In genomic region chr5:59464969-59465368, GRCh38 we compare ENCODE assay signal across 21 cellular contexts.
DNase-seq lines count a peak whose midpoint lies in the region; ATAC-seq, FAIRE-seq and TF ChIP-seq lines count a peak whose summit lies in the region.
"Had no signal": no experiment of that assay in that cellular context is flagged by ENCODE, and none has a peak within 500 bp of the region (broad histone marks: within the 10 kb centered on the region; RNA-seq: fewer than 3 reads in every experiment).

No MANE protein-coding gene starts in this region.

- H3K9ac ChIP-seq in kidney (ENCODE audit: low read length in 2 of 2) (peak overlapping the region in 1 of 2 donors; percentile 3), mammary epithelial cell (ENCODE audit: insufficient read depth, low read length) (no peak overlapping the region)
- H3K9ac ChIP-seq: BLaER1 treated with 17β-estradiol and CSF1 and Interleukin-3, amounts not matched to agents 10 nM and 100 nM had no signal

- intact Hi-C loops in kidney (cut with DNase I) (no loop called here), psoas muscle (cut with DNase I) (no loop called here), mammary epithelial cell (cut with micrococcal nuclease) (no loop called here)

- in situ Hi-C loops in ACHN (cut with HindIII; ENCODE audit: low pct_ligation_motif_present, low pct_unique_long_range_greater_than_20kb, low sequenced_read_pairs) (no loop called here), mammary epithelial cell (cut with MboI; ENCODE audit: low sequenced_read_pairs in 2 of 2) (no loop called here)

- no peak overlapping the region for H2AFZ ChIP-seq in mammary epithelial cell (ENCODE audit: low read depth, low read length)
- H2AFZ ChIP-seq: GM23338 had no signal

- peak; percentile 22 for DNase-seq in NCI-H82 (lab: John Stamatoyannopoulos, UW)
- DNase-seq in NCI-H82 treated with DMSO at 0.1 percent for 48 hours (lab: John Stamatoyannopoulos, UW; ENCODE audit: unreplicated experiment), result no peak
- no peak for DNase-seq in HTR-8/SVneo (ENCODE audit: insufficient read length, low spot score)
- DNase-seq in kidney, result no peak
- DNase-seq in psoas muscle, result no peak
- no peak for DNase-seq in ACHN
- DNase-seq in activated CD4-positive, alpha-beta T cell treated with anti-CD3 and anti-CD28 coated beads, Interleukin-2, amount 50 U/mL, for 48 hours, result no peak
- no peak for DNase-seq in mammary epithelial cell
- DNase-seq: AML-193; BE2C; CD4-positive, alpha-beta T cell; CD8-positive, alpha-beta memory T cell; DMS53; DMS79 treated with DMSO at 0.1 percent for 48 hours; GF-D8 had no signal

- dilution Hi-C loops in mammary epithelial cell (cut with HindIII; ENCODE audit: low sequenced_read_pairs), result no loop called here

- peak in 3 of 4 donors; percentile 22 to 41 (median 33) for ATAC-seq in psoas muscle
- ATAC-seq: GM23338 had no signal

- peak overlapping the region; percentile 13 to 70 for H3K27ac ChIP-seq in kidney (ENCODE audit: low read depth in 2 of 2, low read length in 2 of 2)
- H3K27ac ChIP-seq in psoas muscle, result no peak overlapping the region
- H3K27ac ChIP-seq in mammary epithelial cell (ENCODE audit: insufficient read depth, low read depth, low read length), result no peak overlapping the region
- H3K27ac ChIP-seq: BLaER1 treated with 17β-estradiol and CSF1 and Interleukin-3, amounts not matched to agents 10 nM and 100 nM had no signal

- FAIRE-seq in HTR-8/SVneo (lab: Jason Lieb, UNC) (peak; percentile 55), kidney (lab: Jason Lieb, UNC) (no peak)
- FAIRE-seq: GM12891, GM18507, H54 had no signal

- TF ChIP-seq CTCF in kidney (IDR thresholded peaks at IDR 0.05; ENCODE audit: borderline replicate concordance, extremely low read depth, insufficient read depth), result no peak
- TF ChIP-seq CTCF in psoas muscle (IDR thresholded peaks at IDR 0.05), result no peak
- TF ChIP-seq CTCF in mammary epithelial cell (conservative IDR thresholded peaks at IDR 0.05 in 1 of 2, IDR thresholded peaks at IDR 0.05 in 1 of 2; ENCODE audit: extremely low read depth in 1 of 2, insufficient read depth in 1 of 2, low read depth in 1 of 2, low read length in 2 of 2), result no peak

- H3K79me2 ChIP-seq in mammary epithelial cell (ENCODE audit: insufficient read depth, low read length), result no peaks in the 10 kb centered on the region

- no peaks in the 10 kb centered on the region for H3K36me3 ChIP-seq in kidney (ENCODE audit: control insufficient read depth in 1 of 2, insufficient read depth in 2 of 2, low read length in 2 of 2)
- H3K36me3 ChIP-seq in psoas muscle (ENCODE audit: insufficient read depth in 1 of 2, low read depth in 1 of 2), result no peaks in the 10 kb centered on the region
- no peaks in the 10 kb centered on the region for H3K36me3 ChIP-seq in mammary epithelial cell (ENCODE audit: insufficient read depth, low read length)
- H3K36me3 ChIP-seq: BE2C; BLaER1 treated with 17β-estradiol and CSF1 and Interleukin-3, amounts not matched to agents 10 nM and 100 nM; HAP-1 had no signal

- no peak overlapping the region for H3K4me2 ChIP-seq in mammary epithelial cell (ENCODE audit: insufficient read depth, low read depth, low read length)
- H3K4me2 ChIP-seq: BLaER1 treated with 17β-estradiol and CSF1 and Interleukin-3, amounts not matched to agents 10 nM and 100 nM; GM23338 had no signal

- H3K27me3 ChIP-seq in psoas muscle (ENCODE audit: insufficient read depth in 3 of 3, low read length in 2 of 3) (no peaks in the 10 kb centered on the region), mammary epithelial cell (ENCODE audit: insufficient read depth, low read length) (no peaks in the 10 kb centered on the region)
- H3K27me3 ChIP-seq: BE2C; BLaER1 treated with 17β-estradiol and CSF1 and Interleukin-3, amounts not matched to agents 10 nM and 100 nM had no signal

- no peaks in the 10 kb centered on the region for H4K20me1 ChIP-seq in mammary epithelial cell (ENCODE audit: insufficient read depth, low read length)
- H4K20me1 ChIP-seq: BLaER1 treated with 17β-estradiol and CSF1 and Interleukin-3, amounts not matched to agents 10 nM and 100 nM had no signal

- 83 to 91% (median 83%) methylated on average over 3 of the region's 3 CpGs for WGBS in psoas muscle, 3 donors
- 100% methylated on average over 3 of the region's 3 CpGs for WGBS in mammary epithelial cell (ENCODE audit: low coverage, missing lambda C conversion rate)

- H3K4me3 ChIP-seq in kidney (ENCODE audit: low read length in 2 of 2) (peak overlapping the region; percentile 4 to 30), psoas muscle (no peak overlapping the region), mammary epithelial cell (replicated peaks in 1 of 3; ENCODE audit: insufficient read depth in 1 of 3, low read depth in 2 of 3, low read length in 3 of 3) (no peak overlapping the region)
- H3K4me3 ChIP-seq: BLaER1 treated with 17β-estradiol and CSF1 and Interleukin-3, amounts not matched to agents 10 nM and 100 nM; GM23338; HAP-1 had no signal

- H3K9me3 ChIP-seq in kidney (ENCODE audit: control insufficient read depth in 1 of 2, low read length in 2 of 2) (no peaks in the 10 kb centered on the region), psoas muscle (no peaks in the 10 kb centered on the region), mammary epithelial cell (replicated peaks; ENCODE audit: insufficient read depth, low read length) (no peaks in the 10 kb centered on the region)
- H3K9me3 ChIP-seq: BE2C; BLaER1 treated with 17β-estradiol and CSF1 and Interleukin-3, amounts not matched to agents 10 nM and 100 nM; HAP-1 had no signal

- BruUV-seq in mammary epithelial cell (replicated peaks; lab: Mats Ljungman, UMichigan), result no TSS peak

- CTCF ChIA-PET in mammary epithelial cell (lab: Charles Lee; ENCODE audit: low non-redundant PET), result no interaction called here

- H3K4me1 ChIP-seq in kidney (ENCODE audit: control insufficient read depth in 1 of 2, insufficient read depth in 1 of 2, low read depth in 1 of 2, low read length in 2 of 2) (peaks cover 2 to 27% of the 10 kb centered on the region in 2 donors), psoas muscle (peaks cover 6% of the 10 kb centered on the region), mammary epithelial cell (ENCODE audit: insufficient read depth, low read length) (no peaks in the 10 kb centered on the region)
- H3K4me1 ChIP-seq: BE2C; BLaER1 treated with 17β-estradiol and CSF1 and Interleukin-3, amounts not matched to agents 10 nM and 100 nM; HAP-1 had no signal

Comparison
In these comparisons a context has a peak if more than half of its experiments do, and no peak if none do; other contexts are left out.
1. H3K27ac ChIP-seq: peak in kidney (2 of 2); none in psoas muscle (single experiment) and mammary epithelial cell (single experiment).
2. H3K4me3 ChIP-seq: peak in kidney (2 of 2); none in psoas muscle (single experiment) and mammary epithelial cell (0 of 3).